Comparison of ENCODE assay signal across 8 cellular contexts in the genomic region with DNA sequence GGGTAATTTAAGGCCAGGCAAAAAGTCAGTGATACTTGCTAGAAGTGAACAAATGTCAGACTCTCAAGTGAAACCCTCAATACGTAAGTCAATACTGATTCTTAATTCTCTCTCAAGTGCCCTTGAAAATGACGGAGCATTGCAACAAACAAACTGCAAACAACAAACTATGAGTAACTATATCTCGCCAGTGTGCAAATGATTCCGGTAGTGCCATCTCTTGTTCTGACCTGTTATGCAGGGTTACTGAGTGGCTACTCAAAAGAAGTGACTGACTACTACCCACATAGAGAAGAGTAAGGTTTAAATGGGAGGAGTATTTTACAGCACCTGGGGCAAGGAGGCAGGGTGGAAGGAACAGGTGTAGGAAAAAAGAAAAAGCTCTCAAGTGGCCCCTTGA. TPM values are rescaled to one million over a fixed set of nuclear protein-coding genes. Genes with fewer than 3 reads are reported as not detected.
DNase-seq lines count a peak whose midpoint lies in the region; ATAC-seq and TF ChIP-seq lines count a peak whose summit lies in the region.

No MANE protein-coding gene starts in this region.

- peaks cover 28 to 41% (median 31%) of the 10 kb centered on the region in 10 experiments for H3K4me1 ChIP-seq in BLaER1 treated with 17β-estradiol and CSF1 and Interleukin-3, amounts not matched to agents 10 nM and 100 nM
- H3K4me1 ChIP-seq in muscle layer of duodenum (ENCODE audit: control insufficient read depth in 1 of 2, insufficient read depth in 2 of 2, low read length in 2 of 2) = peaks cover 6 to 11% of the 10 kb centered on the region in 2 donors

- H3K9me3 ChIP-seq in BLaER1 treated with 17β-estradiol and CSF1 and Interleukin-3, amounts not matched to agents 10 nM and 100 nM (replicated peaks in 1 of 11) = no peaks in the 10 kb centered on the region
- H3K9me3 ChIP-seq in muscle layer of duodenum (ENCODE audit: control insufficient read depth in 1 of 2, low read length in 2 of 2) = no peaks in the 10 kb centered on the region

- peaks cover 0 to 16% (median 0%) of the 10 kb centered on the region in 11 experiments; a peak in 4 of 22 replicates for H4K20me1 ChIP-seq in BLaER1 treated with 17β-estradiol and CSF1 and Interleukin-3, amounts not matched to agents 10 nM and 100 nM

- no peaks in the 10 kb centered on the region for H3K27me3 ChIP-seq in BLaER1 treated with 17β-estradiol and CSF1 and Interleukin-3, amounts not matched to agents 10 nM and 100 nM
- H3K27me3 ChIP-seq in brain microvascular endothelial cell (replicated peaks) (no peaks in the 10 kb centered on the region), muscle layer of duodenum (ENCODE audit: low read depth, low read length) (no peaks in the 10 kb centered on the region)

- peak overlapping the region; percentile 79 to 97 (median 89) for H3K4me2 ChIP-seq in BLaER1 treated with 17β-estradiol and CSF1 and Interleukin-3, amounts not matched to agents 10 nM and 100 nM

- in situ Hi-C loops in brain microvascular endothelial cell (cut with HindIII; ENCODE audit: low pct_ligation_motif_present, low sequenced_read_pairs) = no loop called here

- no peak for ATAC-seq in GM21786 (IDR thresholded peaks at IDR 0.05; ENCODE audit: unreplicated experiment)

- peak overlapping the region in 1 of 11 experiments; percentile 92; a peak in 1 of 22 replicates for H3K9ac ChIP-seq in BLaER1 treated with 17β-estradiol and CSF1 and Interleukin-3, amounts not matched to agents 10 nM and 100 nM

- TF ChIP-seq POLR2A in NB4 (IDR thresholded peaks at IDR 0.05; ENCODE audit: extremely low read depth, insufficient read length) = no peak
- TF ChIP-seq POLR2A in lower leg skin (IDR thresholded peaks at IDR 0.05) = no peak

- peak overlapping the region in 8 of 10 experiments; percentile 74 to 91 (median 82); a peak in 11 of 20 replicates for H3K4me3 ChIP-seq in BLaER1 treated with 17β-estradiol and CSF1 and Interleukin-3, amounts not matched to agents 10 nM and 100 nM
- H3K4me3 ChIP-seq in NB4 (ENCODE audit: low read depth, low read length) = peak overlapping the region; percentile 72
- H3K4me3 ChIP-seq in brain microvascular endothelial cell (ENCODE audit: low read depth, low read length) = peak overlapping the region; percentile 79
- peak overlapping the region; percentile 83 to 86 for H3K4me3 ChIP-seq in muscle layer of duodenum (ENCODE audit: low read depth in 1 of 2, low read length in 2 of 2)
- no peak overlapping the region for H3K4me3 ChIP-seq in lower leg skin (ENCODE audit: low read depth, poor library complexity, severe bottlenecking)

- no peak for DNase-seq in NB4 (ENCODE audit: low read depth)
- DNase-seq in brain microvascular endothelial cell = no peak
- DNase-seq in NAMALWA (ENCODE audit: low spot score) = no peak
- DNase-seq in lower leg skin (ENCODE audit: low spot score in 2 of 2) = no peak
- DNase-seq in NCI-H1048 (lab: John Stamatoyannopoulos, UW) = no peak

- intact Hi-C loops in lower leg skin (cut with DNase I; ENCODE audit: low total_unique reads) = no loop called here

- no peak overlapping the region for H3K27ac ChIP-seq in BLaER1 treated with 17β-estradiol and CSF1 and Interleukin-3, amounts not matched to agents 10 nM and 100 nM
- no peak overlapping the region for H3K27ac ChIP-seq in brain microvascular endothelial cell
- peak overlapping the region; percentile 46 for H3K27ac ChIP-seq in muscle layer of duodenum (ENCODE audit: low read length)

- TF ChIP-seq CTCF in NB4 (IDR thresholded peaks at IDR 0.05; ENCODE audit: low read depth, low read length) (no peak), brain microvascular endothelial cell (IDR thresholded peaks at IDR 0.05; ENCODE audit: low read depth, low read length, missing control alignments) (no peak), lower leg skin (IDR thresholded peaks at IDR 0.05) (no peak)

- 40 to 42% methylated on average over 4 of the region's 4 CpGs for WGBS in lower leg skin, 2 donors

- no peaks in the 10 kb centered on the region for H3K36me3 ChIP-seq in BLaER1 treated with 17β-estradiol and CSF1 and Interleukin-3, amounts not matched to agents 10 nM and 100 nM
- H3K36me3 ChIP-seq in brain microvascular endothelial cell (replicated peaks) = no peaks in the 10 kb centered on the region
- peaks cover 0 to 12% of the 10 kb centered on the region in 2 donors for H3K36me3 ChIP-seq in muscle layer of duodenum (ENCODE audit: control insufficient read depth in 1 of 2, insufficient read depth in 2 of 2, low read length in 2 of 2)

RNA-seq across cellular contexts. Expression of a gene that starts 1.6 kb away (rescaled TPM):
- 10 to 100 TPM; 25.2 to 37.4 (median 35.1) TPM for total RNA-seq in lower leg skin

RNA-seq across cellular contexts. Expression of a gene that starts 56.8 kb away (rescaled TPM):
- not detected for total RNA-seq in lower leg skin
